In the genomic region with DNA sequence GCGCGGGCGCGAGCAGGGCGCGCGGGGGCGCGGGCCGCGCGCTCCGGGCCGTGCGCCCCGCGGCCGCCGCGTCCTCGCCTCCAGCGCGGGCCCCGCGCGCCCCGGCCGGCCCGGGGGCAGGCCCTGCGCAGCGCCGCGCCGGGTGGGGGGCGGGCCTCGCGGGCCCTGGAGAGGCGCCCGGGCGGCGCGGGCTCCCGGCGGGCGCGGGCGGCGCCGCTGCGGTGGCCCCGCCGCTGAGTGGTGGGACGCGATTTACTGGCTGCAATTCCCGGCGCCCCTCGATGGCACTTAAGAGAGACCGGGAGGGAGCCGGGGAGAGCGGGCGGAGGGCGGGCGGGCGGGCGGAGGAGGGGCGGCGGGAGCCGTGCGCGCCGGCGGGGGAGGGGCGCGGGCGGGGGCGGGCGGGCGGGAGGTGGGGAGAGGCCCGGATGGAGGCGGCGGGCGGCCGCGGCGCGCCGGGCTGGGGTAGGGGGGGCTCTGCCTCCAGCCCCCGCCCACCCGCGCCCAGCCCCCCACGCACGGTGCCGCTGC, we compare ENCODE assay signal across 8 cellular contexts.
A peak's percentile ranks its signal among the peaks of the same experiment; 100 is the strongest.
DNase-seq lines count a peak whose midpoint lies in the region; ATAC-seq and TF ChIP-seq lines count a peak whose summit lies in the region.

No MANE protein-coding gene starts in this region.

- no peak for TF ChIP-seq CTCF in AG09309 (IDR thresholded peaks at IDR 0.05; ENCODE audit: control insufficient read depth, insufficient read depth, low read depth, low read length, missing control alignments)
- no peak for TF ChIP-seq CTCF in GM13977 (IDR thresholded peaks at IDR 0.05; ENCODE audit: extremely low read depth, insufficient read depth, missing control alignments)

- no peaks in the 10 kb centered on the region for H3K9me3 Mint-ChIP-seq in activated naive CD8-positive, alpha-beta T cell treated with anti-CD3 and anti-CD28 coated beads, Interleukin-2, amount 10 ng/mL, durations not matched to agents 7 days and 5 days
- no peaks in the 10 kb centered on the region for H3K9me3 Mint-ChIP-seq in memory B cell

- ATAC-seq in activated naive CD8-positive, alpha-beta T cell treated with anti-CD3 and anti-CD28 coated beads, Interleukin-2, amount 10 ng/mL, durations not matched to agents 7 days and 5 days (ENCODE audit: low read depth): peak; percentile 66
- ATAC-seq in memory B cell (ENCODE audit: low read depth): peak; percentile 53
- ATAC-seq in HG02798 (IDR thresholded peaks at IDR 0.05; ENCODE audit: poor library complexity, unreplicated experiment): no peak
- no peak for ATAC-seq in GM19463 (IDR thresholded peaks at IDR 0.05; ENCODE audit: unreplicated experiment)

- no peak overlapping the region for H3K27ac Mint-ChIP-seq in activated naive CD8-positive, alpha-beta T cell treated with anti-CD3 and anti-CD28 coated beads, Interleukin-2, amount 10 ng/mL, durations not matched to agents 7 days and 5 days
- no peak overlapping the region for H3K27ac Mint-ChIP-seq in memory B cell

- no peaks in the 10 kb centered on the region for H3K4me1 Mint-ChIP-seq in activated naive CD8-positive, alpha-beta T cell treated with anti-CD3 and anti-CD28 coated beads, Interleukin-2, amount 10 ng/mL, durations not matched to agents 7 days and 5 days
- H3K4me1 Mint-ChIP-seq in memory B cell: peaks cover 6% of the 10 kb centered on the region

- POLR2A ChIA-PET in activated naive CD8-positive, alpha-beta T cell treated with anti-CD3 and anti-CD28 coated beads, Interleukin-2, amount 10 ng/mL, durations not matched to agents 7 days and 5 days (lab: Charles Lee): no interaction called here

- no peaks in the 10 kb centered on the region for H3K36me3 Mint-ChIP-seq in activated naive CD8-positive, alpha-beta T cell treated with anti-CD3 and anti-CD28 coated beads, Interleukin-2, amount 10 ng/mL, durations not matched to agents 7 days and 5 days
- no peaks in the 10 kb centered on the region for H3K36me3 Mint-ChIP-seq in memory B cell

- peaks cover 12% of the 10 kb centered on the region for H3K27me3 Mint-ChIP-seq in activated naive CD8-positive, alpha-beta T cell treated with anti-CD3 and anti-CD28 coated beads, Interleukin-2, amount 10 ng/mL, durations not matched to agents 7 days and 5 days
- peaks cover 23% of the 10 kb centered on the region for H3K27me3 Mint-ChIP-seq in memory B cell

- H3K4me3 ChIP-seq in AG09309 (ENCODE audit: control insufficient read depth, low read depth, low read length): peak overlapping the region; percentile 28

- in situ Hi-C loops in GM13977 (cut with MboI; ENCODE audit: low pct_unique_long_range_greater_than_20kb, low sequenced_read_pairs, unreplicated experiment): no loop called here

- H3K4me3 Mint-ChIP-seq in activated naive CD8-positive, alpha-beta T cell treated with anti-CD3 and anti-CD28 coated beads, Interleukin-2, amount 10 ng/mL, durations not matched to agents 7 days and 5 days: no peak overlapping the region
- no peak overlapping the region for H3K4me3 Mint-ChIP-seq in memory B cell

- DNase-seq in AG09309 (ENCODE audit: low read depth) (no peak), GM13977 (ENCODE audit: low spot score) (peak; percentile 75), memory B cell (ENCODE audit: low spot score in 2 of 2) (no peak), cortex of kidney (lab: John Stamatoyannopoulos, UW) (no peak), mucosa of gallbladder (ENCODE audit: low spot score) (no peak)
- peak; percentile 48 for DNase-seq in activated naive CD8-positive, alpha-beta T cell treated with anti-CD3 and anti-CD28 coated beads, Interleukin-2, amount 10 ng/mL, durations not matched to agents 7 days and 5 days

Comparison
In these comparisons a context has a peak if more than half of its experiments do, and no peak if none do; other contexts are left out.
1. DNase-seq: peak in GM13977 (single experiment) and activated naive CD8-positive, alpha-beta T cell treated with anti-CD3 and anti-CD28 coated beads, Interleukin-2, amount 10 ng/mL, durations not matched to agents 7 days and 5 days (single experiment); none in AG09309 (single experiment), memory B cell (0 of 2), cortex of kidney (single experiment) and mucosa of gallbladder (single experiment).
2. ATAC-seq: peak in activated naive CD8-positive, alpha-beta T cell treated with anti-CD3 and anti-CD28 coated beads, Interleukin-2, amount 10 ng/mL, durations not matched to agents 7 days and 5 days (single experiment) and memory B cell (single experiment); none in HG02798 (single experiment) and GM19463 (single experiment).